In the genomic region with DNA sequence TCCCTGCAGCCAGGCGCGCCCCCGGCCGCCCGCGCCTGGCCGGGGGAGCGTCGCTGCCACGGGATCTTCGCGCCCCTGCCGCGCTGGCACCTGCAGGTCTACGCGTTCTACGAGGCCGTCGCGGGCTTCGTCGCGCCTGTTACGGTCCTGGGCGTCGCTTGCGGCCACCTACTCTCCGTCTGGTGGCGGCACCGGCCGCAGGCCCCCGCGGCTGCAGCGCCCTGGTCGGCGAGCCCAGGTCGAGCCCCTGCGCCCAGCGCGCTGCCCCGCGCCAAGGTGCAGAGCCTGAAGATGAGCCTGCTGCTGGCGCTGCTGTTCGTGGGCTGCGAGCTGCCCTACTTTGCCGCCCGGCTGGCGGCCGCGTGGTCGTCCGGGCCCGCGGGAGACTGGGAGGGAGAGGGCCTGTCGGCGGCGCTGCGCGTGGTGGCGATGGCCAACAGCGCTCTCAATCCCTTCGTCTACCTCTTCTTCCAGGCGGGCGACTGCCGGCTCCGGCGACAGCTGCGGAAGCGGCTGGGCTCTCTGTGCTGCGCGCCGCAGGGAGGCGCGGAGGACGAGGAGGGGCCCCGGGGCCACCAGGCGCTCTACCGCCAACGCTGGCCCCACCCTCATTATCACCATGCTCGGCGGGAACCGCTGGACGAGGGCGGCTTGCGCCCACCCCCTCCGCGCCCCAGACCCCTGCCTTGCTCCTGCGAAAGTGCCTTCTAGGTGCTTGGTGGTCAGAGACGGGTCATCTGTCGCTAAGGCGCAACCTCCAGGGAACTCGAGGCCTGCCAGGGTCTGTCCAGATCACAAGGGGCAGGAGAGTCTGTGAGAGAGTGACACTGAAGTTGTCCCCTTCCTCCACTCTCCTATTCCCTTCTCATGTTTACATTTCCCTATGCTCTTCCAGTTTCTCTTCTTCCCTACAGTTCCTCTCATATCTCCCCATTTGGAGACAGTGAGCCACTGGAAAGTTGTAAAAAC, we compare ENCODE assay signal across 1 cellular context.
TF ChIP-seq lines count a peak whose summit lies in the region.

No MANE protein-coding gene starts in this region.

TF ChIP-seq in HepG2, 621 proteins besides CTCF, POLR2A, EP300 and RAD21 (continued from another document):
- TF ChIP-seq, protein P1, sequence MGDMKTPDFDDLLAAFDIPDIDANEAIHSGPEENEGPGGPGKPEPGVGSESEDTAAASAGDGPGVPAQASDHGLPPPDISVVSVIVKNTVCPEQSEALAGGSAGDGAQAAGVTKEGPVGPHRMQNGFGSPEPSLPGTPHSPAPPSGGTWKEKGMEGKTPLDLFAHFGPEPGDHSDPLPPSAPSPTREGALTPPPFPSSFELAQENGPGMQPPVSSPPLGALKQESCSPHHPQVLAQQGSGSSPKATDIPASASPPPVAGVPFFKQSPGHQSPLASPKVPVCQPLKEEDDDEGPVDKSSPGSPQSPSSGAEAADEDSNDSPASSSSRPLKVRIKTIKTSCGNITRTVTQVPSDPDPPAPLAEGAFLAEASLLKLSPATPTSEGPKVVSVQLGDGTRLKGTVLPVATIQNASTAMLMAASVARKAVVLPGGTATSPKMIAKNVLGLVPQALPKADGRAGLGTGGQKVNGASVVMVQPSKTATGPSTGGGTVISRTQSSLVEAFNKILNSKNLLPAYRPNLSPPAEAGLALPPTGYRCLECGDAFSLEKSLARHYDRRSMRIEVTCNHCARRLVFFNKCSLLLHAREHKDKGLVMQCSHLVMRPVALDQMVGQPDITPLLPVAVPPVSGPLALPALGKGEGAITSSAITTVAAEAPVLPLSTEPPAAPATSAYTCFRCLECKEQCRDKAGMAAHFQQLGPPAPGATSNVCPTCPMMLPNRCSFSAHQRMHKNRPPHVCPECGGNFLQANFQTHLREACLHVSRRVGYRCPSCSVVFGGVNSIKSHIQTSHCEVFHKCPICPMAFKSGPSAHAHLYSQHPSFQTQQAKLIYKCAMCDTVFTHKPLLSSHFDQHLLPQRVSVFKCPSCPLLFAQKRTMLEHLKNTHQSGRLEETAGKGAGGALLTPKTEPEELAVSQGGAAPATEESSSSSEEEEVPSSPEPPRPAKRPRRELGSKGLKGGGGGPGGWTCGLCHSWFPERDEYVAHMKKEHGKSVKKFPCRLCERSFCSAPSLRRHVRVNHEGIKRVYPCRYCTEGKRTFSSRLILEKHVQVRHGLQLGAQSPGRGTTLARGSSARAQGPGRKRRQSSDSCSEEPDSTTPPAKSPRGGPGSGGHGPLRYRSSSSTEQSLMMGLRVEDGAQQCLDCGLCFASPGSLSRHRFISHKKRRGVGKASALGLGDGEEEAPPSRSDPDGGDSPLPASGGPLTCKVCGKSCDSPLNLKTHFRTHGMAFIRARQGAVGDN (CRISPR knock-in tag; IDR thresholded peaks at IDR 0.05) = peak; percentile 92
- TF ChIP-seq SALL2 (CRISPR knock-in tag; IDR thresholded peaks at IDR 0.05) (0 out of 2 replicates have a peak, but pooled peaks have one; percentile 48), PLRG1 (conservative IDR thresholded peaks at IDR 0.05) (no peak), U2AF2 (IDR thresholded peaks at IDR 0.05; ENCODE audit: low read depth, low read length) (no peak), BRD4 (CRISPR knock-in tag; IDR thresholded peaks at IDR 0.05) (0 out of 2 replicates have a peak, but pooled peaks have one; percentile 19), PRPF4 (IDR thresholded peaks at IDR 0.05; ENCODE audit: low read depth, low read length, poor library complexity, severe bottlenecking) (no peak), ZNF143 (CRISPR knock-in tag; IDR thresholded peaks at IDR 0.05) (peak; percentile 40; the same call in 1 of the 2 replicates), MXD4 (CRISPR knock-in tag; IDR thresholded peaks at IDR 0.05) (peak; percentile 33; the same call in 1 of the 2 replicates), SETDB1 (CRISPR knock-in tag; IDR thresholded peaks at IDR 0.05; ENCODE audit: borderline replicate concordance) (no peak), FLYWCH1 (CRISPR knock-in tag; IDR thresholded peaks at IDR 0.05) (peak; percentile 33; the same call in 1 of the 2 replicates), TEAD2 (CRISPR knock-in tag; IDR thresholded peaks at IDR 0.05) (peak; percentile 72; the same call in 1 of the 2 replicates)
- TF ChIP-seq, protein P2, sequence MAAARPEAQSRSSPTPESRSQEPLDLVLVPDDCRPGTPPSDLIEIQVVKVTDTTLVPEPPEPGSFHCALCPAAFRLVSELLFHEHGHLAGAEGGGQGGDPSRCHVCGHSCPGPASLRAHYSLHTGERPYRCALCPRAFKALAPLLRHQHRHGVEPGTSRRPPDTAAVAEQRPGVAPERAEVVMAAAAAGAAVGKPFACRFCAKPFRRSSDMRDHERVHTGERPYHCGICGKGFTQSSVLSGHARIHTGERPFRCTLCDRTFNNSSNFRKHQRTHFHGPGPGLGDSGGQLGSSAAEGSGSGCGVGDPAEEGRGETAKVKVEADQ (CRISPR knock-in tag; IDR thresholded peaks at IDR 0.05; ENCODE audit: borderline replicate concordance) = 0 out of 2 replicates have a peak, but pooled peaks have one; percentile 21
